In the genomic region with DNA sequence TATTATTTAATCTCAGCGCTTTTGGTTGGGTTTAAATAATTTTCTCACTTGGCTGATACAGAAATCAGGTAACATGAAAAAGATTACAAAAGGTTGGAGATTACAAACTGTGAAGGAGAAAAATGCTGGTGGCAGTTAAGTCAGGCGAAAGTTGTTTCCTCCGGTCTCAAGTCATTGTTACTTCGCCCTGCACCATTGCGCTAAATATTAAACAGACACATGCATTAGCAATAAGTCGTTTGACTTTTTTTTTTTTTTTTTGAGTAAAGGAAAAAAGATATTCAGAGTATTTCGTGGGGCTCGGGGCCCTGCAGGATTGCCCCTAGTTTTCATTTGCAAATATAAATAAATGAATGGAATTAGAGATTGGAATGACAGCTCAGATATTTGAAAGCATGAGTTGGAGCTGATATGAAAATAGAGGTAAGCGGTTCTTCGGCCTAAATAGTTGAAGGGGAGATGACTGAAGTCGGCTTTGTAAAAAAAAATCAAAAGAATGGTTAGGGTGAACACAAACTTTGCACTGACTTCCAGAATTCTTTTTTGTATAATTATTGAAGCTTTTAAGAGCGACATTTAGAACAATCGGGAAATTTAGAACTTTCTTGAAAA, we compare ENCODE assay signal across 8 cellular contexts. TPM values are rescaled to one million over a fixed set of nuclear protein-coding genes. Genes with fewer than 3 reads are reported as not detected.
DNase-seq lines count a peak whose midpoint lies in the region; ATAC-seq, FAIRE-seq and TF ChIP-seq lines count a peak whose summit lies in the region.

No MANE protein-coding gene starts in this region.

- peak overlapping the region; percentile 92 for H3K4me2 ChIP-seq in PC-9

- H3K4me3 ChIP-seq in PC-9: peak overlapping the region; percentile 82
- peak overlapping the region; percentile 82 for H3K4me3 ChIP-seq in psoas muscle

- H3K27ac ChIP-seq in PC-9: peak overlapping the region; percentile 41
- peak overlapping the region; percentile 70 for H3K27ac ChIP-seq in psoas muscle

- H3K79me2 ChIP-seq in PC-9 (ENCODE audit: low read depth): peaks cover 28% of the 10 kb centered on the region

- CTCF ChIA-PET in PC-9 (lab: Charles Lee): interaction anchor here (0.7 kb wide), 1 partner anchor 1636 kb away, joined by 3 read pairs; no protein-coding TSS in a partner anchor

- no peak for TF ChIP-seq CTCF in PC-9 (conservative IDR thresholded peaks at IDR 0.05)
- no peak for TF ChIP-seq CTCF in psoas muscle (IDR thresholded peaks at IDR 0.05)

- H3K27me3 ChIP-seq in PC-9 (ENCODE audit: insufficient read depth, low read depth) (no peaks in the 10 kb centered on the region), psoas muscle (ENCODE audit: insufficient read depth in 3 of 3, low read length in 2 of 3) (no peaks in the 10 kb centered on the region)

- POLR2A ChIA-PET in PC-9 (lab: Charles Lee; ENCODE audit: unreplicated experiment): interaction anchor here (0.6 to 0.9 kb wide), 2 partner anchors 754 to 1683 kb away, joined by 3 to 10 read pairs; a partner anchor contains a TSS

- TF ChIP-seq POLR2A in GM12891 (IDR thresholded peaks at IDR 0.05; ENCODE audit: low read depth, low read length): no peak
- TF ChIP-seq POLR2A in erythroblast (IDR thresholded peaks at IDR 0.05; ENCODE audit: low read length): no peak
- TF ChIP-seq POLR2A in GM12892 (IDR thresholded peaks at IDR 0.05; ENCODE audit: low read depth, low read length): no peak

- peak; percentile 16 for FAIRE-seq in GM12891 (lab: Jason Lieb, UNC)
- no peak for FAIRE-seq in GM12892 (lab: Jason Lieb, UNC)

- DNase-seq in GM12891 (ENCODE audit: insufficient read length, low spot score) (no peak), PC-9 (no peak), erythroblast (lab: John Stamatoyannopoulos, UW) (peak; percentile 53 to 54), psoas muscle (no peak), GM12892 (ENCODE audit: insufficient read length) (no peak), NK-92 (lab: John Stamatoyannopoulos, UW; ENCODE audit: unreplicated experiment) (no peak)

- ATAC-seq in psoas muscle (no peak), HG02759 (IDR thresholded peaks at IDR 0.05; ENCODE audit: unreplicated experiment) (no peak), HG03354 (IDR thresholded peaks at IDR 0.05; ENCODE audit: poor library complexity, severe bottlenecking, unreplicated experiment) (no peak)

- peaks cover 15% of the 10 kb centered on the region for H3K4me1 ChIP-seq in PC-9 (replicated peaks; ENCODE audit: insufficient read depth)
- H3K4me1 ChIP-seq in psoas muscle: peaks cover 14% of the 10 kb centered on the region

- H3K9me3 ChIP-seq in PC-9 (ENCODE audit: insufficient read depth, low read depth) (no peaks in the 10 kb centered on the region), psoas muscle (no peaks in the 10 kb centered on the region)

- WGBS in psoas muscle, 3 donors: 17 to 18% (median 17%) methylated on average over 13 of the region's 13 CpGs

- H3F3A ChIP-seq in PC-9 (ENCODE audit: insufficient read depth, low read depth): no peaks in the 10 kb centered on the region

- intact Hi-C loops in PC-9 (cut with micrococcal nuclease; ENCODE audit: unreplicated experiment): loop anchor here (5.0 kb wide), 1 partner anchor 1049 kb away; no protein-coding TSS in a partner anchor
- intact Hi-C loops in psoas muscle (cut with DNase I): no loop called here

- H3K36me3 ChIP-seq in PC-9 (ENCODE audit: low read depth) (no peaks in the 10 kb centered on the region), psoas muscle (ENCODE audit: insufficient read depth in 1 of 2, low read depth in 1 of 2) (no peaks in the 10 kb centered on the region)

- BruUV-seq in PC-9 (replicated peaks; lab: Mats Ljungman, UMichigan): no TSS peak

- no peaks in the 10 kb centered on the region for H3K9me2 ChIP-seq in PC-9 (ENCODE audit: insufficient read depth)

- peak overlapping the region; percentile 97 for H2AFZ ChIP-seq in PC-9

- no peaks in the 10 kb centered on the region for H4K20me1 ChIP-seq in PC-9 (ENCODE audit: insufficient read depth)

TF ChIP-seq in GM12891, 5 proteins besides CTCF, POLR2A, EP300 and RAD21:
- TF ChIP-seq TAF1 (IDR thresholded peaks at IDR 0.05; ENCODE audit: low read depth, low read length) (no peak), SPI1 (IDR thresholded peaks at IDR 0.05; ENCODE audit: low read depth, low read length) (no peak), PAX5 (IDR thresholded peaks at IDR 0.05; ENCODE audit: insufficient read depth, low read length, severe bottlenecking) (no peak), POLR2AphosphoS5 (IDR thresholded peaks at IDR 0.05; ENCODE audit: low read depth, low read length) (no peak), POU2F2 (IDR thresholded peaks at IDR 0.05; ENCODE audit: low read depth, low read length) (no peak)

RNA-seq across cellular contexts. Expression of a gene that starts 0.9 kb away (rescaled TPM):
- 18.7 TPM for polyA plus RNA-seq in GM12891 (2012; ENCODE audit: low read depth, missing spikeins)
- total RNA-seq in PC-9 (2021) (23.7 and 27.4 TPM in 2 replicates), psoas muscle (10 to 100 TPM; 12.9 to 18.4 (median 13.6) TPM)
- polyA plus RNA-seq in psoas muscle: 10 to 100 TPM; 13.0 to 22.6 (median 18.1) TPM
- 26.1 TPM for polyA plus RNA-seq in GM12892 (2012; ENCODE audit: missing spikeins)

Comparison
In these comparisons a context has a peak if more than half of its experiments do, and no peak if none do; other contexts are left out.
1. DNase-seq: peak in erythroblast (2 of 2); none in GM12891 (single experiment), PC-9 (0 of 2), psoas muscle (0 of 2), GM12892 (single experiment) and NK-92 (single experiment).